Comparison of ENCODE assay signal across 12 cellular contexts in the genomic region with DNA sequence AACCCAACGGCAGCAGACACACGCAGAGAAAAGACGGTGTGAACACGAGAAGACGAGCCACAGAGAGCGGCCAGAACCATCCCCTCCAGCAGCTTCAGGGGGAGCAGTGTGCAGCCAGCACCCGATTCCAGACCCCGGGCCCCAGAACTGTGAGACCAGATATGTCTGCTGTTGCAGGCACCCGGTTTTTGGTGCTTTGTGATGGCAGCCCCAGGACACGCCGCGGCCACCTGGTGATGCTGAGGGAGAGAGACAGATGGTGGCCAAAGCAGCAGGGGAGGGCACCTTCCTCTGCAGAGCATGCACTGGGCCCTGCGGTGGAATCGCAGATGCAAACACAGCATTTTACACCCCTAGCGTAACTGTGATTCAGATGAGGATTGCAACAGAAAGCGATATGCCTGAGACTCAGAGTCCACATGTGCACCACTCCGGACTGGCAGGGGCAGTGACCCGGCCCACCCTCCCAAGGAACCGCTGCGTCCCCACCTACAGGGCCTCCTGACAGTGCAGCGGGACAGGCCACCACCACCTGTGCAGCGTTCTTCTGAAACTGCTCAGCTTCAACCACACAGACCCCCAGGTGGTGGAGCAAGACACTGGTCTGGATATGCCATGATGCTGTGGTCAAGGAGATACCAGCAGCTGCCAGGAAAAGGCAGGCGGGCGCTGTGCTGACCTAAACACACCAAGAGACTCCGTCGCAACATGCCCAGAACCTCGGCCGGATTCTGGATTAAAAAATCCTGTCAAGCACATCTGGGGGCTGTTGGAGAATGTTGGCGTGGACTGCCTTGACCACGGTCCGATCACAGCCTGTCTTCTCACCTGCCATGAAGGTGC. TPM values are rescaled to one million over a fixed set of nuclear protein-coding genes. Genes with fewer than 3 reads are reported as not detected.
DNase-seq lines count a peak whose midpoint lies in the region; ATAC-seq and TF ChIP-seq lines count a peak whose summit lies in the region.
"Had no signal": no experiment of that assay in that cellular context is flagged by ENCODE, and none has a peak within 500 bp of the region (broad histone marks: within the 10 kb centered on the region; RNA-seq: fewer than 3 reads in every experiment).

No MANE protein-coding gene starts in this region.

- CTCF ChIA-PET in SK-N-SH (lab: Yijun Ruan, JAX): no interaction called here

- H4K8ac ChIP-seq in neuronal stem cell (ENCODE audit: low read depth, low read length): no peak overlapping the region

- H3F3A ChIP-seq in SK-N-SH (replicated peaks; ENCODE audit: insufficient read depth): no peaks in the 10 kb centered on the region

- no peak for TF ChIP-seq RAD21 in SK-N-SH (IDR thresholded peaks at IDR 0.05; ENCODE audit: low read length)

- peaks cover 0 to 16% of the 10 kb centered on the region in 2 experiments; a peak in 1 of 4 replicates for H3K4me1 ChIP-seq in SK-N-SH (ENCODE audit: control insufficient read depth in 1 of 2, insufficient read depth in 2 of 2, low read depth in 1 of 2, low read length in 1 of 2)
- H3K4me1 ChIP-seq in endodermal cell (ENCODE audit: control insufficient read depth, insufficient read depth, low read length): peaks cover 4% of the 10 kb centered on the region
- H3K4me1 ChIP-seq in neuronal stem cell (ENCODE audit: control insufficient read depth in 2 of 2, insufficient read depth in 1 of 2, low read depth in 1 of 2, low read length in 2 of 2): peaks cover 27 to 32% of the 10 kb centered on the region in 2 donors

- H3K4me3 ChIP-seq in SK-N-SH (ENCODE audit: low read depth in 2 of 2, low read length in 1 of 2) (no peak overlapping the region), endodermal cell (ENCODE audit: low read length) (no peak overlapping the region), neuronal stem cell (ENCODE audit: low read length in 2 of 2) (no peak overlapping the region)

- H3K9me3 Mint-ChIP-seq in endodermal cell: peaks cover 11% of the 10 kb centered on the region
- H3K9me3 Mint-ChIP-seq: CD8-positive, alpha-beta T cell had no signal

- H3K4me2 ChIP-seq in SK-N-SH: no peak overlapping the region
- no peak overlapping the region for H3K4me2 ChIP-seq in neuronal stem cell (ENCODE audit: insufficient read depth, low read length, poor library complexity, severe bottlenecking)

- H3K27ac ChIP-seq in SK-N-SH (ENCODE audit: low read depth in 2 of 2, low read length in 1 of 2) (no peak overlapping the region), endodermal cell (ENCODE audit: low read depth, low read length) (no peak overlapping the region), neuronal stem cell (replicated peaks; ENCODE audit: low read length) (no peak overlapping the region)
- H3K27ac ChIP-seq: 22Rv1 had no signal

- H3K27me3 ChIP-seq in SK-N-SH (ENCODE audit: insufficient read depth) (no peaks in the 10 kb centered on the region; the same call in 1 of the 2 replicates), endodermal cell (ENCODE audit: control insufficient read depth, insufficient read depth, low read length, poor library complexity, severe bottlenecking) (no peaks in the 10 kb centered on the region), neuronal stem cell (ENCODE audit: control insufficient read depth in 3 of 3, insufficient read depth in 3 of 3, low read depth in 1 of 3, low read length in 3 of 3) (no peaks in the 10 kb centered on the region)

- ATAC-seq in SK-N-SH treated with all-trans-retinoic acid at 6 μM for 48 hours (no peak), GM19023 (IDR thresholded peaks at IDR 0.05; ENCODE audit: unreplicated experiment) (no peak), GM21381 (IDR thresholded peaks at IDR 0.05; ENCODE audit: unreplicated experiment) (no peak)
- no peak for ATAC-seq in activated CD4-positive, CD25-positive, alpha-beta regulatory T cell treated with anti-CD3 and anti-CD28 coated beads, Interleukin-2, amount 50 U/mL, for 24 hours
- ATAC-seq: CD8-positive, alpha-beta T cell had no signal

- DNase-seq in SK-N-SH: peak; percentile 39
- peak; percentile 5 for DNase-seq in ELF-1 (ENCODE audit: low read depth, low spot score)
- peak; percentile 35 for DNase-seq in endodermal cell
- no peak for DNase-seq in neuronal stem cell (ENCODE audit: low spot score)
- DNase-seq: NCI-H82 had no signal

- TF ChIP-seq EP300 in SK-N-SH (IDR thresholded peaks at IDR 0.05; ENCODE audit: borderline replicate concordance in 1 of 2, low read depth in 1 of 2, low read length in 1 of 2): no peak

- H3K27me3 Mint-ChIP-seq in endodermal cell (ENCODE audit: insufficient read depth): peaks cover 5% of the 10 kb centered on the region

- H3K4ac ChIP-seq in neuronal stem cell (ENCODE audit: low read length): peak overlapping the region; percentile 43

- H3K14ac ChIP-seq in neuronal stem cell (ENCODE audit: low read length): peak overlapping the region; percentile 98

- peak overlapping the region; percentile 79 for H2BK15ac ChIP-seq in neuronal stem cell (ENCODE audit: low read length)

- no peak overlapping the region for H3K27ac Mint-ChIP-seq in endodermal cell
- H3K27ac Mint-ChIP-seq: CD8-positive, alpha-beta T cell had no signal

- no peaks in the 10 kb centered on the region for H3K4me1 Mint-ChIP-seq in endodermal cell

- H4K91ac ChIP-seq in neuronal stem cell (ENCODE audit: low read depth, low read length, poor library complexity): peak overlapping the region; percentile 49

- no peaks in the 10 kb centered on the region for H4K20me1 ChIP-seq in SK-N-SH (ENCODE audit: insufficient read depth)

- H2AFZ ChIP-seq in SK-N-SH (ENCODE audit: low read depth): no peak overlapping the region
- H2AFZ ChIP-seq in neuronal stem cell (ENCODE audit: low read length): no peak overlapping the region

- peak overlapping the region; percentile 89 for H3K18ac ChIP-seq in neuronal stem cell (ENCODE audit: low read length)

- peak overlapping the region; percentile 98 for H2BK120ac ChIP-seq in neuronal stem cell (ENCODE audit: low read depth, low read length)

- no peak overlapping the region for H3K4me3 Mint-ChIP-seq in endodermal cell
- H3K4me3 Mint-ChIP-seq: CD8-positive, alpha-beta T cell had no signal

- peaks cover 4% of the 10 kb centered on the region for H3K79me1 ChIP-seq in neuronal stem cell (ENCODE audit: low read depth, low read length)

- peak overlapping the region; percentile 30 for H2BK12ac ChIP-seq in neuronal stem cell (ENCODE audit: low read length)

- no peaks in the 10 kb centered on the region for H3K9me3 ChIP-seq in SK-N-SH
- no peaks in the 10 kb centered on the region for H3K9me3 ChIP-seq in endodermal cell (ENCODE audit: control insufficient read depth, low read length)
- H3K9me3 ChIP-seq in neuronal stem cell (replicated peaks in 1 of 2; ENCODE audit: control insufficient read depth in 2 of 2, insufficient read depth in 1 of 2, low read depth in 1 of 2, low read length in 2 of 2): peaks cover 1 to 6% of the 10 kb centered on the region in 2 donors

- no peaks in the 10 kb centered on the region for H3K79me2 ChIP-seq in SK-N-SH (ENCODE audit: insufficient read depth)

- no peaks in the 10 kb centered on the region for H3K36me3 Mint-ChIP-seq in endodermal cell (ENCODE audit: low read depth)
- H3K36me3 Mint-ChIP-seq: CD8-positive, alpha-beta T cell had no signal

- no peaks in the 10 kb centered on the region for H3K9me2 ChIP-seq in SK-N-SH

- WGBS in SK-N-SH (ENCODE audit: low lambda C conversion rate): 70% methylated on average over 31 of the region's 31 CpGs
- 93% methylated on average over 27 to 31 of the region's 31 CpGs for WGBS in endodermal cell (ENCODE audit: insufficient coverage in 1 of 2, insufficient read length in 1 of 2), 2 experiments
- WGBS in neuronal stem cell (ENCODE audit: extremely low coverage in 2 of 2, insufficient read length in 2 of 2, insufficient replicate concordance in 1 of 2), 2 donors: no CpG with 5 or more reads among the region's 31 CpGs

- no peak overlapping the region for H3K9ac ChIP-seq in SK-N-SH
- H3K9ac ChIP-seq in endodermal cell (ENCODE audit: extremely low read depth, low read length, poor library complexity, severe bottlenecking): no peak overlapping the region
- peak overlapping the region; percentile 70 for H3K9ac ChIP-seq in neuronal stem cell (ENCODE audit: low read depth, low read length, poor library complexity)

- peak overlapping the region; percentile 94 for H2AK5ac ChIP-seq in neuronal stem cell (ENCODE audit: low read depth, low read length)

- POLR2A ChIA-PET in SK-N-SH (lab: Yijun Ruan, JAX): no interaction called here

- TF ChIP-seq CTCF in SK-N-SH (IDR thresholded peaks at IDR 0.05): no peak
- TF ChIP-seq CTCF in endodermal cell (conservative IDR thresholded peaks at IDR 0.05): no peak

- H3K36me3 ChIP-seq in SK-N-SH (replicated peaks in 1 of 2; ENCODE audit: control insufficient read depth in 1 of 2, insufficient read depth in 2 of 2, low read length in 1 of 2) (no peaks in the 10 kb centered on the region), endodermal cell (ENCODE audit: control insufficient read depth, insufficient read depth, low read length) (no peaks in the 10 kb centered on the region), neuronal stem cell (replicated peaks in 1 of 2; ENCODE audit: control insufficient read depth in 2 of 2, insufficient read depth in 2 of 2, low read length in 2 of 2) (peaks cover 0 to 7% of the 10 kb centered on the region in 2 donors)

- H2BK5ac ChIP-seq in neuronal stem cell (ENCODE audit: low read length): peak overlapping the region; percentile 41

- peak overlapping the region; percentile 90 for H3K23ac ChIP-seq in neuronal stem cell (ENCODE audit: low read depth, low read length, poor library complexity)

TF ChIP-seq in SK-N-SH, 30 proteins besides CTCF, POLR2A, EP300 and RAD21:
- TF ChIP-seq JUND (IDR thresholded peaks at IDR 0.05): no peak
- TF ChIP-seq NFIC (IDR thresholded peaks at IDR 0.05; ENCODE audit: borderline replicate concordance): no peak
- TF ChIP-seq FOXM1 (IDR thresholded peaks at IDR 0.05; ENCODE audit: low read depth): no peak
- TF ChIP-seq, protein P1, sequence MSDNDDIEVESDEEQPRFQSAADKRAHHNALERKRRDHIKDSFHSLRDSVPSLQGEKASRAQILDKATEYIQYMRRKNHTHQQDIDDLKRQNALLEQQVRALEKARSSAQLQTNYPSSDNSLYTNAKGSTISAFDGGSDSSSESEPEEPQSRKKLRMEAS (IDR thresholded peaks at IDR 0.05; ENCODE audit: low read depth): no peak

RNA-seq across cellular contexts. Expression of gene ZDHHC11B, which starts 23.9 kb away (rescaled TPM):
- not detected in 2 replicates for polyA plus RNA-seq in SK-N-SH (2012; rRNA removed)
- 0.01 TPM in 1 of 2 replicates, not detected in the other for polyA plus RNA-seq in SK-N-SH (2012; cell fraction: cytosol; rRNA removed)
- polyA plus RNA-seq in SK-N-SH (2012; cell fraction: nucleus; rRNA removed): 0.05 and 0.17 TPM in 2 replicates
- 1 to 10 TPM in 1 of 2 donors, under 1 TPM in 1; 0.75 to 1.3 TPM for total RNA-seq in endodermal cell
- 2.3 TPM for polyA plus RNA-seq in endodermal cell (2013, experiment 1 of 2)
- polyA plus RNA-seq in endodermal cell (2013, experiment 2 of 2): 1.9 TPM
- polyA plus RNA-seq in neuronal stem cell (2013, experiment 1 of 2): 2.4 TPM
- polyA plus RNA-seq in neuronal stem cell (2013, experiment 2 of 2): 2.2 TPM
- total RNA-seq: endothelial cell of umbilical vein had no signal
- polyA plus RNA-seq: endothelial cell of umbilical vein had no signal
